14 cellular contexts compared by ENCODE assay signal in the genomic region with DNA sequence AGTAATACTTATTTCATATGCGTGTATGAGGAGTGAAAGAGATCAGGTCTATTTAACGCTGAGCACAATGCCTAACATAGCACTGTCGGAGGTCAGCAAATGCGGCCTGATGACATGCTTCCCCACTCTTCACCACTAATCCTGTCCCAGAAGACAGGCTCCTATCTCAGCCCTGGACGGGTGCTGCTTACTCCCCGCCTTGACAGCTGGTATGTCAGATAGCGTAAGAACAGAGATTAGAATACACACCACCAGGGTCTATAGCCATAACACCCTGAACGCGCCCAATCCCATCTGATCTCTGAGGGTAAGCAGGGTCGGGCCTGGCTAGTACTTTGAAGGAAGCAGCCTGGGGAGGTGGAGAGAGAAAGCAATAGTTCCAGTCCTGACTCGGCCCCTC. TPM values are rescaled to one million over a fixed set of nuclear protein-coding genes. Genes with fewer than 3 reads are reported as not detected.
DNase-seq lines count a peak whose midpoint lies in the region; ATAC-seq and TF ChIP-seq lines count a peak whose summit lies in the region.
"Had no signal": no experiment of that assay in that cellular context is flagged by ENCODE, and none has a peak within 500 bp of the region (broad histone marks: within the 10 kb centered on the region; RNA-seq: fewer than 3 reads in every experiment).

No MANE protein-coding gene starts in this region.

- H3K9me3 ChIP-seq in thyroid gland, result no peaks in the 10 kb centered on the region

- no peak overlapping the region for H2BK15ac ChIP-seq in mesendoderm (replicated peaks; ENCODE audit: low read depth)

- H3K27ac ChIP-seq in mesendoderm (ENCODE audit: low read depth, low read length), result no peak overlapping the region
- peak overlapping the region in 2 of 3 donors; percentile 29 to 59 for H3K27ac ChIP-seq in thyroid gland

- H3K23ac ChIP-seq in mesendoderm (ENCODE audit: low read length), result no peak overlapping the region

- H2AK5ac ChIP-seq in mesendoderm (ENCODE audit: low read length), result no peak overlapping the region

- no peaks in the 10 kb centered on the region for H3K36me3 ChIP-seq in mesendoderm (ENCODE audit: control insufficient read depth, insufficient read depth, low read length)
- H3K36me3 ChIP-seq in thyroid gland, result no peaks in the 10 kb centered on the region

- H3K4me3 ChIP-seq in mesendoderm (ENCODE audit: low read length) (no peak overlapping the region), thyroid gland (replicated peaks in 1 of 3) (no peak overlapping the region)

- peaks cover 44% of the 10 kb centered on the region for H3K4me1 Mint-ChIP-seq in brain

- H3K79me2 ChIP-seq in mesendoderm (ENCODE audit: control insufficient read depth, insufficient read depth, low read length), result no peaks in the 10 kb centered on the region

- TF ChIP-seq POLR2A in thyroid gland (IDR thresholded peaks at IDR 0.05), result no peak

- no peaks in the 10 kb centered on the region for H3K79me1 ChIP-seq in mesendoderm (ENCODE audit: low read length)

- ATAC-seq in HG03439 (IDR thresholded peaks at IDR 0.05; ENCODE audit: unreplicated experiment), result no peak
- ATAC-seq in GM21529 (IDR thresholded peaks at IDR 0.05; ENCODE audit: unreplicated experiment), result no peak

- TF ChIP-seq CTCF in brain (conservative IDR thresholded peaks at IDR 0.05) (no peak), thyroid gland (IDR thresholded peaks at IDR 0.05) (no peak)

- H3K4me1 ChIP-seq in mesendoderm (ENCODE audit: control insufficient read depth, low read depth, low read length) (no peaks in the 10 kb centered on the region), thyroid gland (peaks cover 19 to 35% of the 10 kb centered on the region in 2 donors)

- no peak overlapping the region for H2BK5ac ChIP-seq in mesendoderm (ENCODE audit: low read length)

- no peak overlapping the region for H3K4me2 ChIP-seq in mesendoderm (ENCODE audit: low read length)

- H3K36me3 Mint-ChIP-seq in brain, result no peaks in the 10 kb centered on the region
- H3K36me3 Mint-ChIP-seq: type B pancreatic cell had no signal

- intact Hi-C loops in thyroid gland (cut with DNase I), result no loop called here

- H3K4me3 Mint-ChIP-seq in brain, result peak overlapping the region in 1 of 5 experiments; percentile 41
- H3K4me3 Mint-ChIP-seq: T-helper 2 cell treated with Interferon-gamma antibody and Interleukin-4, amounts not matched to agents 5 μg/mL and 100 μg/mL, for 36 hours; type B pancreatic cell had no signal

- no CpG with 5 or more reads among the region's 11 CpGs for WGBS in mesendoderm (ENCODE audit: extremely low coverage, insufficient coverage, low lambda C conversion rate)
- WGBS in thyroid gland, 2 donors, result 84 to 89% methylated on average over 11 of the region's 11 CpGs

- peaks cover 9% of the 10 kb centered on the region for H3K27me3 Mint-ChIP-seq in brain
- H3K27me3 Mint-ChIP-seq: type B pancreatic cell had no signal

- DNase-seq in NCI-H345 (lab: John Stamatoyannopoulos, UW) (peak; percentile 32), NCI-H345 treated with DMSO at 0.1 percent for 48 hours (lab: John Stamatoyannopoulos, UW; ENCODE audit: unreplicated experiment) (no peak), mesendoderm (peak; percentile 45), thyroid gland (no peak)
- DNase-seq in stimulated activated CD8-positive, alpha-beta memory T cell treated with anti-CD3 and anti-CD28 coated beads, Interleukin-4, amount 100 ng/mL, for 48 hours, result no peak
- DNase-seq: activated effector memory CD4-positive, alpha-beta T cell treated with Interleukin-2 at 50 U/mL for 16 hours; cerebellar nuclear complex; effector memory CD4-positive, alpha-beta T cell; NCI-H1694 treated with DMSO at 0.1 percent for 48 hours had no signal

- no peak overlapping the region for H4K8ac ChIP-seq in mesendoderm (ENCODE audit: low read depth, low read length)

- peaks cover 0 to 3% (median 0%) of the 10 kb centered on the region in 5 experiments for H3K9me3 Mint-ChIP-seq in brain
- H3K9me3 Mint-ChIP-seq: T-helper 2 cell treated with Interferon-gamma antibody and Interleukin-4, amounts not matched to agents 5 μg/mL and 100 μg/mL, for 36 hours; type B pancreatic cell had no signal

- H3K4ac ChIP-seq in mesendoderm (ENCODE audit: low read depth, low read length), result no peak overlapping the region

- H3K18ac ChIP-seq in mesendoderm (ENCODE audit: low read length), result no peak overlapping the region

- no peaks in the 10 kb centered on the region for H3K27me3 ChIP-seq in mesendoderm (ENCODE audit: insufficient read depth, low read length, poor library complexity)
- H3K27me3 ChIP-seq in thyroid gland, result no peaks in the 10 kb centered on the region

- H3K9ac ChIP-seq in mesendoderm (ENCODE audit: low read length), result no peak overlapping the region

- no peak overlapping the region for H4K5ac ChIP-seq in mesendoderm (ENCODE audit: low read length)

- no peak overlapping the region for H2BK120ac ChIP-seq in mesendoderm (ENCODE audit: low read depth, low read length)

- H3K27ac Mint-ChIP-seq in brain, result peak overlapping the region in 4 of 5 experiments; percentile 72 to 94 (median 82)
- H3K27ac Mint-ChIP-seq: T-helper 2 cell treated with Interferon-gamma antibody and Interleukin-4, amounts not matched to agents 5 μg/mL and 100 μg/mL, for 36 hours; type B pancreatic cell had no signal

- no peak overlapping the region for H3K56ac ChIP-seq in mesendoderm (ENCODE audit: low read length)

RNA-seq across cellular contexts. Expression of gene TM9SF3, which starts 32.3 kb away (rescaled TPM):
- 26.6 TPM for polyA plus RNA-seq in brain (ENCODE audit: insufficient read depth, low read depth, low replicate concordance)
- 54.1 TPM for polyA plus RNA-seq in mesendoderm (2013, experiment 1 of 2)
- 50.4 TPM for polyA plus RNA-seq in mesendoderm (2013, experiment 2 of 2)
- total RNA-seq in thyroid gland, result 100 to 1,000 TPM; 119 to 205 (median 151) TPM

Comparison
In these comparisons a context has a peak if more than half of its experiments do, and no peak if none do; other contexts are left out.
1. DNase-seq: peak in NCI-H345 (single experiment) and mesendoderm (single experiment); none in NCI-H345 treated with DMSO at 0.1 percent for 48 hours (single experiment), thyroid gland (0 of 2) and stimulated activated CD8-positive, alpha-beta memory T cell treated with anti-CD3 and anti-CD28 coated beads, Interleukin-4, amount 100 ng/mL, for 48 hours (single experiment).